ENCODE assay signal across 8 cellular contexts in genomic region chr19:21474671-21475181, GRCh38. TPM values are rescaled to one million over a fixed set of nuclear protein-coding genes. Genes with fewer than 3 reads are reported as not detected.
DNase-seq lines count a peak whose midpoint lies in the region; ATAC-seq, FAIRE-seq and TF ChIP-seq lines count a peak whose summit lies in the region.

No MANE protein-coding gene starts in this region.

- no peaks in the 10 kb centered on the region for H3K4me1 ChIP-seq in pancreas

- peak overlapping the region; percentile 9 to 54 (median 42) for H3K4me3 ChIP-seq in pancreas

- H3K9me3 Mint-ChIP-seq in activated naive CD4-positive, alpha-beta T cell treated with anti-CD3 and anti-CD28 coated beads, Interleukin-2, amount 50 U/mL, for 72 hours, result peaks cover 0 to 4% of the 10 kb centered on the region in 2 donors

- intact Hi-C loops in cardiac septum (cut with DNase I) (no loop called here), pancreas (cut with DNase I) (no loop called here)

- peaks cover 5 to 7% of the 10 kb centered on the region in 2 donors for H3K36me3 Mint-ChIP-seq in activated naive CD4-positive, alpha-beta T cell treated with anti-CD3 and anti-CD28 coated beads, Interleukin-2, amount 50 U/mL, for 72 hours

- no peaks in the 10 kb centered on the region for H3K9me3 ChIP-seq in pancreas

- no peak overlapping the region for H3K27ac ChIP-seq in pancreas

- no peaks in the 10 kb centered on the region for H3K27me3 ChIP-seq in pancreas

- TF ChIP-seq CTCF in pancreas (IDR thresholded peaks at IDR 0.05), result no peak

- ATAC-seq in GM18498 (IDR thresholded peaks at IDR 0.05; ENCODE audit: unreplicated experiment) (peak; percentile 69), pancreas (peak; percentile 99 to 100 (median 100))
- peak; percentile 98 to 100 for ATAC-seq in activated naive CD4-positive, alpha-beta T cell treated with anti-CD3 and anti-CD28 coated beads, Interleukin-2, amount 50 U/mL, for 72 hours

- no peaks in the 10 kb centered on the region for H3K36me3 ChIP-seq in pancreas

- peak overlapping the region in 1 of 2 donors; percentile 86 for H3K27ac Mint-ChIP-seq in activated naive CD4-positive, alpha-beta T cell treated with anti-CD3 and anti-CD28 coated beads, Interleukin-2, amount 50 U/mL, for 72 hours

- WGBS in pancreas, 2 donors, result 0 to 1% methylated on average over 35 to 37 of the region's 37 CpGs

- no peak for FAIRE-seq in pancreas (lab: Jason Lieb, UNC)

- DNase-seq in RPMI8226 (peak; percentile 59), cardiac septum (ENCODE audit: low spot score) (peak; percentile 91), pancreas (peak; percentile 81 to 94 (median 90)), superior temporal gyrus (ENCODE audit: extremely low spot score) (peak; percentile 84), amniotic stem cell (lab: John Stamatoyannopoulos, UW) (no peak), DMS153 (lab: John Stamatoyannopoulos, UW) (no peak)
- DNase-seq in activated naive CD4-positive, alpha-beta T cell treated with anti-CD3 and anti-CD28 coated beads, Interleukin-2, amount 50 U/mL, for 72 hours (ENCODE audit: low spot score in 2 of 2), result peak; percentile 76 to 94

RNA-seq across cellular contexts. Expression of gene ZNF429, which starts 30.7 kb away (rescaled TPM):
- total RNA-seq in activated naive CD4-positive, alpha-beta T cell treated with anti-CD3 and anti-CD28 coated beads, Interleukin-2, amount 50 U/mL, for 72 hours, result 10 to 100 TPM in 1 of 2 donors, 1 to 10 TPM in 1; 9.1 to 10.3 TPM
- total RNA-seq in cardiac septum, result 10.8 TPM
- 10 to 100 TPM in 3 of 6 donors, 1 to 10 TPM in 3; 7.3 to 12.6 (median 10.2) TPM for total RNA-seq in pancreas
- polyA plus RNA-seq in pancreas, result 10 to 100 TPM in 1 of 2 donors, 1 to 10 TPM in 1; 6.8 to 10.0 TPM

Comparison
In these comparisons a context has a peak if more than half of its experiments do, and no peak if none do; other contexts are left out.
1. DNase-seq: peak in RPMI8226 (single experiment), activated naive CD4-positive, alpha-beta T cell treated with anti-CD3 and anti-CD28 coated beads, Interleukin-2, amount 50 U/mL, for 72 hours (2 of 2), cardiac septum (single experiment), pancreas (6 of 6) and superior temporal gyrus (single experiment); none in amniotic stem cell (single experiment) and DMS153 (single experiment).
2. Peak in every context shown above with its lines, with median percentiles within 50 percentile points of each other: ATAC-seq.